In the genomic region with DNA sequence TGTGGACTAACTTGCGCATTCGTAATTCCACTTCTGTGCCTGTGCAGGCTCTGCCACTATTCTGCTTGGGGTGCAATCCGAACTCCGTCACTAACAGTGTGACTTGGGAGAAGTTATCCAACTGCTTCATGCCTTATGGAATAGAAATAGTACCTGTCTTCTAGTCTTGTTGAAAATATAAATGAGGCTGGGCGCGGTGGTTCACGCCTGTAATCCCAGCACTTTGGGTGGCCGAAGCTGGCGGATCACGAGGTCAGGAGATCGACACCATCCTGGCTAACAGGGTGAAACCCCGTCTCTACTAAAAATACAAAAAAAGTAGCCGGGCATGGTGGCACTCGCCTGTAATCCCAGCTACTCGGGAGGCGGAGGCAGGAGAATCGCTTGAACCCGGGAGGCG, we compare ENCODE assay signal across 13 cellular contexts. TPM values are rescaled to one million over a fixed set of nuclear protein-coding genes. Genes with fewer than 3 reads are reported as not detected.
"Had no signal": no experiment of that assay in that cellular context is flagged by ENCODE, and none has a peak within 500 bp of the region (broad histone marks: within the 10 kb centered on the region; RNA-seq: fewer than 3 reads in every experiment).

No MANE protein-coding gene starts in this region.

RNA-seq across cellular contexts. Expression of gene GABRA5, which starts 28.5 kb away (rescaled TPM):
- total RNA-seq: activated B cell treated with CpG ODN at 0.5 μM for 24 hours; activated CD4-positive, alpha-beta memory T cell treated with anti-CD3 and anti-CD28 coated beads for 36 hours; activated CD4-positive, alpha-beta memory T cell treated with anti-CD3 and anti-CD28 coated beads, Interleukin-2, amount 10 ng/mL, durations not matched to agents 7 days and 5 days; activated CD4-positive, alpha-beta T cell treated with anti-CD3 and anti-CD28 coated beads for 36 hours; activated CD4-positive, alpha-beta T cell treated with anti-CD3 and anti-CD28 coated beads, Interleukin-2, amount 10 ng/mL, durations not matched to agents 7 days and 5 days; activated CD8-positive, alpha-beta memory T cell treated with anti-CD3 and anti-CD28 coated beads for 36 hours; activated CD8-positive, alpha-beta memory T cell treated with anti-CD3 and anti-CD28 coated beads, Interleukin-2, amount 10 ng/mL, durations not matched to agents 7 days and 5 days; activated CD8-positive, alpha-beta T cell treated with anti-CD3 and anti-CD28 coated beads for 36 hours; activated CD8-positive, alpha-beta T cell treated with anti-CD3 and anti-CD28 coated beads, Interleukin-2, amount 10 ng/mL, durations not matched to agents 7 days and 5 days; T-cell; T-helper 1 cell treated with Interleukin-12 subunit alpha and Interleukin-12 subunit beta and Interleukin-4 antibody, amounts not matched to agents 30 ng/mL and 1 ng/mL, for 36 hours; T-helper 17 cell; T-helper 2 cell treated with Interferon-gamma antibody and Interleukin-4, amounts not matched to agents 100 ng/mL and 5 ng/mL, for 36 hours had no signal
